ENCODE assay signal across 9 cellular contexts in the genomic region with DNA sequence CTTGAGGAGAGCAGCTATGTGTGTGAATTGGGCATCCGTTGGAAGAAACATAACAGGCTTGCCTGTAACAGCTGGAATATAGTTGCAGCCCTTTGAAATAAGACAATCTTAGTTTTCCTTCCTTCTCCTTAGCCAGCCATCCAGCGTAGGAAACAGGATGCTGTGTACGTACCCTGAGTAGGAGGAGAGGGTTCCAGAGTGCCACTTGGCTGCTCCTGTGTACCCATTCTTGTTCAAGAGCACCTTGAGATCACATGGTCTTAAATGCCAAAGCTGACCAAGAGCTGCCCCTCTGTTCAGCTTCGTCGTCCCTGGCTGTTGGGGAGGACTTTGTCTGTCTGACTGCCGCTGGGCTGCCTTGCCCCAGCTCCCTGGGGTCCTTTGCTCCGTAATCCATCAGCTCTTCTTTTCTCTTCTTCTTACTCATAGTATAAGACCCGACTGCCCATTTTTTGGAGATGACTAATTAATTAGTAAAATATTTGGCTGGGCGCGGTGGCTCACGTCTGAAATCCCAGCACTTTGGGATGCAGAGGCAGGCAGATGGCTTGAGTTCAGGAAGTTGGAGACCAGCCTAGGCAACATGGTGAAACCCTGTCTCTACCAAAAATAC. TPM values are rescaled to one million over a fixed set of nuclear protein-coding genes. Genes with fewer than 3 reads are reported as not detected.
DNase-seq lines count a peak whose midpoint lies in the region; TF ChIP-seq lines count a peak whose summit lies in the region.
"Had no signal": no experiment of that assay in that cellular context is flagged by ENCODE, and none has a peak within 500 bp of the region (broad histone marks: within the 10 kb centered on the region; RNA-seq: fewer than 3 reads in every experiment).

No MANE protein-coding gene starts in this region.

- H3K36me3 ChIP-seq in OCI-LY7 (ENCODE audit: insufficient read depth, low read length) (no peaks in the 10 kb centered on the region), smooth muscle cell (ENCODE audit: low read depth) (no peaks in the 10 kb centered on the region)

- H2AFZ ChIP-seq in OCI-LY7 (ENCODE audit: low read length), result no peak overlapping the region
- H2AFZ ChIP-seq in smooth muscle cell (ENCODE audit: low read depth), result no peak overlapping the region

- H3K4me2 ChIP-seq in OCI-LY7 (ENCODE audit: low read length) (peak overlapping the region; percentile 51), smooth muscle cell (peak overlapping the region; percentile 52)

- no peaks in the 10 kb centered on the region for H3K9me3 ChIP-seq in OCI-LY7 (ENCODE audit: low read length)
- no peaks in the 10 kb centered on the region for H3K9me3 ChIP-seq in smooth muscle cell (replicated peaks; ENCODE audit: low read depth)

- in situ Hi-C loops in GM13976 (cut with MboI; ENCODE audit: low sequenced_read_pairs, unreplicated experiment), result no loop called here

- H4K20me1 ChIP-seq in OCI-LY7 (ENCODE audit: insufficient read depth, low read length) (peaks cover 23% of the 10 kb centered on the region), smooth muscle cell (ENCODE audit: low read depth) (peaks cover 100% of the 10 kb centered on the region)

- H3K4me3 ChIP-seq in GM08714 (ENCODE audit: low read length) (peak overlapping the region; percentile 61; the same call in 1 of the 2 replicates), OCI-LY7 (ENCODE audit: low read depth, low read length, poor library complexity, severe bottlenecking) (no peak overlapping the region), smooth muscle cell (no peak overlapping the region)

- H3K9ac ChIP-seq in smooth muscle cell (ENCODE audit: low read depth), result no peak overlapping the region

- POLR2A ChIA-PET in OCI-LY7 (lab: Charles Lee), result no interaction called here

- H3K79me2 ChIP-seq in OCI-LY7 (ENCODE audit: insufficient read depth, low read depth, low read length), result no peaks in the 10 kb centered on the region
- H3K79me2 ChIP-seq in smooth muscle cell (ENCODE audit: low read depth), result peaks cover 93% of the 10 kb centered on the region

- H3K4me1 ChIP-seq in OCI-LY7 (ENCODE audit: insufficient read depth, low read length, poor library complexity, severe bottlenecking) (peaks cover 26% of the 10 kb centered on the region), smooth muscle cell (ENCODE audit: low read depth) (peaks cover 27% of the 10 kb centered on the region)

- TF ChIP-seq CTCF in OCI-LY7 (conservative IDR thresholded peaks at IDR 0.05; ENCODE audit: low read length) (no peak), smooth muscle cell (IDR thresholded peaks at IDR 0.05; ENCODE audit: borderline replicate concordance, insufficient read depth, poor library complexity, severe bottlenecking) (no peak), GM13976 (IDR thresholded peaks at IDR 0.05; ENCODE audit: borderline replicate concordance, control extremely low read depth, extremely low read depth, insufficient read depth, missing control alignments) (no peak)

- H3K27ac ChIP-seq in OCI-LY7 (ENCODE audit: low read depth, low read length, poor library complexity, severe bottlenecking) (no peak overlapping the region), smooth muscle cell (ENCODE audit: low read depth) (peak overlapping the region; percentile 61)

- no peaks in the 10 kb centered on the region for H3F3A ChIP-seq in smooth muscle cell (ENCODE audit: low read depth)

- H3K27me3 ChIP-seq in smooth muscle cell (ENCODE audit: low read depth), result no peaks in the 10 kb centered on the region

- CTCF ChIA-PET in OCI-LY7 (lab: Charles Lee; ENCODE audit: unreplicated experiment), result interaction anchor here (1.1 kb wide), 1 partner anchor 12 kb away, joined by 3 read pairs; no protein-coding TSS in a partner anchor

- intact Hi-C loops in OCI-LY7 (cut with micrococcal nuclease; ENCODE audit: unreplicated experiment), result no loop called here

- WGBS in smooth muscle cell (ENCODE audit: low lambda C conversion rate), result 43% methylated on average over 11 of the region's 11 CpGs

- DNase-seq in OCI-LY7 (ENCODE audit: low spot score), result no peak
- DNase-seq in fibroblast of peridontal ligament (ENCODE audit: extremely low read depth), result peak; percentile 89
- no peak for DNase-seq in smooth muscle cell (lab: John Stamatoyannopoulos, UW; ENCODE audit: unreplicated experiment)
- no peak for DNase-seq in stimulated activated CD4-positive, alpha-beta T cell treated with anti-CD3 and anti-CD28 coated beads, Interleukin-15, amount 100 ng/mL, for 24 hours
- no peak for DNase-seq in NCI-H774 (lab: John Stamatoyannopoulos, UW)
- no peak for DNase-seq in GM13976 (ENCODE audit: low spot score)
- DNase-seq: activated CD4-positive, alpha-beta T cell treated with anti-CD3 and anti-CD28 coated beads, Interleukin-2, amount 10 ng/mL, durations not matched to agents 24 days and 14 days; NCI-H524 had no signal

- no peaks in the 10 kb centered on the region for H3K9me2 ChIP-seq in OCI-LY7 (ENCODE audit: insufficient read depth, low read length)

- no TSS peak for BruUV-seq in OCI-LY7 (replicated peaks; lab: Mats Ljungman, UMichigan)

RNA-seq across cellular contexts. Expression of gene RREB1, which starts 49.0 kb away (rescaled TPM):
- total RNA-seq in OCI-LY7 (2014; rRNA removed; shearing (Covaris generic)), result 3.4 and 4.4 TPM in 2 replicates
- 5.5 and 7.1 TPM in 2 replicates for total RNA-seq in OCI-LY7 (2022)
- total RNA-seq in smooth muscle cell, result 19.8 and 26.1 TPM in 2 replicates
- 13.2 and 17.7 TPM in 2 replicates for polyA plus RNA-seq in smooth muscle cell
